In the genomic region with DNA sequence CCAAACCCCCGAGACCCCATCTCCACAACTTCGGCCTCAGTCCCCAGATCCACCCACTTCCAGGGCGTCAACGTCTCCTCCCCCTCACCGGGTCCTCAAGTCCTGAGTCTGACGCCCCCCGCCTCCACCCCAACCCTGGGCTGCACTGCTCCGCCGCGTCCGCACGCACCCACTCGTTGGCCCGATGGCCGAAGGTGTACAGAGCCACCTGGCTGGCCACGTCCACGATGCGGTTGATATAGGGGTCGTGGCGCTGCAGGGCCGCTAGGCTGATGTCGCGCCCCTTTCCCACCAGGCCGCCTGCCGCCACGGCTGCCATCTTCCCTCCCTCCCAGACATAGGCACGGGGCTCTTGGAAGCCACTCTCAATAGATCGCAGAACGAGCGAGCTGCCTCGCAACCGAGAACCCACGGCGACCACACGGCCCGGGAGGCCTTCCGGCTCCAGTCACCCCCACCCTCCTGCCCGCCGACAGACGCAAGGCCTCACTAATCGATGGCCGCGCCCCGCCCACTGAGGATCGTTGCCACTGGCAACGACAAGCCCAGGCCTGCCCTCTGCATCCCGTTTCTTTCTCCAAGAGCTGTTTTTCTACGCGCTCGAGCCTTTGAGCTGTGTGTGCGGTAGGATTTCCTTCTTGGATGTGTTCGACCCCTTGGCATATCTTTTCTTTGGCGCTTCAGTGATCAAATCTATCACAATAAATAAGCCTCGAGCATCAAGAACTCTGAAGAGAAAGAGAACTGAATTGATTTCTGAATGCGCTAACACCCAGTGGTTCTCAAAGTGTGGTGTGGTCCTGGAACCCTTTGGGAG, we compare ENCODE assay signal across 8 cellular contexts. TPM values are rescaled to one million over a fixed set of nuclear protein-coding genes. Genes with fewer than 3 reads are reported as not detected.
DNase-seq lines count a peak whose midpoint lies in the region; ATAC-seq and TF ChIP-seq lines count a peak whose summit lies in the region.

Gene DCP1B (minus strand): TSS at position 345 of the 817 bp plus-strand sequence. CDS start 26 bp downstream, at position 319.

- ATAC-seq in GM18505 (IDR thresholded peaks at IDR 0.05; ENCODE audit: unreplicated experiment) (peak; percentile 96), HG02973 (IDR thresholded peaks at IDR 0.05; ENCODE audit: unreplicated experiment) (peak; percentile 98)

- H3K27ac ChIP-seq in hepatocyte: peak within 1 kb of the TSS; percentile 97

- H4K20me1 ChIP-seq in hepatocyte (ENCODE audit: insufficient read depth, poor library complexity, severe bottlenecking): no peaks in the 10 kb centered on the region

- H3K9me2 ChIP-seq in hepatocyte (replicated peaks; ENCODE audit: insufficient read depth): no peaks in the 10 kb centered on the region

- no peak for TF ChIP-seq CTCF in hepatocyte (IDR thresholded peaks at IDR 0.05; ENCODE audit: poor library complexity)

- H2AFZ ChIP-seq in hepatocyte: peak within 1 kb of the TSS; percentile 72

- peaks cover 41% of the 10 kb centered on the region for H3K79me2 ChIP-seq in hepatocyte

- WGBS in hepatocyte (ENCODE audit: low lambda C conversion rate, missing lambda C conversion rate): 4% methylated on average over 52 of the region's 55 CpGs

- H3K9me3 ChIP-seq in hepatocyte (ENCODE audit: low read depth): no peaks in the 10 kb centered on the region

- DNase-seq in NCI-H2029 treated with DMSO at 0.1 percent for 48 hours (lab: John Stamatoyannopoulos, UW) (peak; percentile 83), T1000 (lab: John Stamatoyannopoulos, UW) (peak; percentile 99), astrocyte of the hippocampus (ENCODE audit: low read depth, low spot score) (peak; percentile 99), hepatocyte (ENCODE audit: low spot score) (peak; percentile 98), renal cortical epithelial cell (ENCODE audit: low read depth) (peak; percentile 93), OCI-M2 (lab: John Stamatoyannopoulos, UW; ENCODE audit: unreplicated experiment) (no peak)

- no peaks in the 10 kb centered on the region for H3K36me3 ChIP-seq in hepatocyte (replicated peaks; ENCODE audit: insufficient read depth, low read depth)

- peaks cover 12% of the 10 kb centered on the region for H3K4me1 ChIP-seq in hepatocyte (ENCODE audit: insufficient read depth)

- H3K4me2 ChIP-seq in hepatocyte: peak within 1 kb of the TSS; percentile 73

- peak within 1 kb of the TSS; percentile 77 for H3K4me3 ChIP-seq in hepatocyte

- TF ChIP-seq POLR2A in GM18505 (IDR thresholded peaks at IDR 0.05; ENCODE audit: borderline replicate concordance, extremely low read depth, insufficient read depth, insufficient read length): peak; percentile 81

- no peaks in the 10 kb centered on the region for H3K27me3 ChIP-seq in hepatocyte

RNA-seq across cellular contexts. Expression of gene DCP1B, which starts in this region (rescaled TPM):
- total RNA-seq in hepatocyte (13.4 and 22.8 TPM in 2 replicates), renal cortical epithelial cell (9.4 and 14.3 TPM in 2 replicates)
- 16.7 and 20.9 TPM in 2 replicates for polyA plus RNA-seq in hepatocyte
